In genomic region chr3:39386331-39386730, GRCh38 we compare ENCODE assay signal across 1 cellular context.
TF ChIP-seq lines count a peak whose summit lies in the region.

No MANE protein-coding gene starts in this region.

TF ChIP-seq in GM12878, 131 proteins besides CTCF, POLR2A, EP300 and RAD21:
- no peak for TF ChIP-seq ZNF217 (IDR thresholded peaks at IDR 0.05)
- TF ChIP-seq MTA3 (IDR thresholded peaks at IDR 0.05; ENCODE audit: borderline replicate concordance, low read length), result no peak
- no peak for TF ChIP-seq HDAC2 (IDR thresholded peaks at IDR 0.05)
- no peak for TF ChIP-seq FOS (IDR thresholded peaks at IDR 0.05; ENCODE audit: borderline replicate concordance, extremely low read depth, insufficient read length)
- no peak for TF ChIP-seq BCL11A (IDR thresholded peaks at IDR 0.05; ENCODE audit: low read depth, low read length)
- no peak for TF ChIP-seq NRF1 (conservative IDR thresholded peaks at IDR 0.05; ENCODE audit: low read depth, low read length)
- TF ChIP-seq JUNB (IDR thresholded peaks at IDR 0.05), result no peak
- no peak for TF ChIP-seq NR2C2 (IDR thresholded peaks at IDR 0.05; ENCODE audit: borderline replicate concordance, control insufficient read depth, insufficient read length, low read depth)
- no peak for TF ChIP-seq ZNF384 (IDR thresholded peaks at IDR 0.05; ENCODE audit: borderline replicate concordance, low read depth, low read length)
- TF ChIP-seq IKZF2 (IDR thresholded peaks at IDR 0.05), result no peak
- TF ChIP-seq KLF5 (IDR thresholded peaks at IDR 0.05; ENCODE audit: partially characterized antibody), result no peak
- TF ChIP-seq SREBF2 (IDR thresholded peaks at IDR 0.05; ENCODE audit: low read length), result no peak
- no peak for TF ChIP-seq ZBED1 (IDR thresholded peaks at IDR 0.05; ENCODE audit: borderline replicate concordance)
- TF ChIP-seq STAT1 (conservative IDR thresholded peaks at IDR 0.05), result no peak
- TF ChIP-seq ZNF24 (IDR thresholded peaks at IDR 0.05), result no peak
